ENCODE assay signal across 8 cellular contexts in genomic region chr2:191539068-191539467, GRCh38.
DNase-seq lines count a peak whose midpoint lies in the region; ATAC-seq, FAIRE-seq and TF ChIP-seq lines count a peak whose summit lies in the region.

No MANE protein-coding gene starts in this region.

- no peak for FAIRE-seq in GM12891 (lab: Jason Lieb, UNC)

- H3K4me1 ChIP-seq in hepatocyte (ENCODE audit: insufficient read depth), result peaks cover 4% of the 10 kb centered on the region
- no peaks in the 10 kb centered on the region for H3K4me1 ChIP-seq in uterus

- 19% methylated on average over 2 of the region's 2 CpGs for WGBS in hepatocyte (ENCODE audit: low lambda C conversion rate, missing lambda C conversion rate)

- no peaks in the 10 kb centered on the region for H3K9me2 ChIP-seq in hepatocyte (replicated peaks; ENCODE audit: insufficient read depth)

- ATAC-seq in HG03460 (IDR thresholded peaks at IDR 0.05; ENCODE audit: unreplicated experiment), result no peak

- DNase-seq in NCI-H2196 (lab: John Stamatoyannopoulos, UW; ENCODE audit: unreplicated experiment) (peak; percentile 16), NCI-H2196 treated with DMSO at 0.1 percent for 48 hours (lab: John Stamatoyannopoulos, UW; ENCODE audit: unreplicated experiment) (no peak), hepatocyte (ENCODE audit: low spot score) (peak; percentile 54), GM12891 (ENCODE audit: insufficient read length, low spot score) (no peak), uterus (no peak)
- DNase-seq in activated CD4-positive, alpha-beta T cell treated with anti-CD3 and anti-CD28 coated beads, Interleukin-2, amount 50 U/mL, for 1 hour, result peak; percentile 19

- TF ChIP-seq CTCF in hepatocyte (IDR thresholded peaks at IDR 0.05; ENCODE audit: poor library complexity) (peak; percentile 61), uterus (IDR thresholded peaks at IDR 0.05) (no peak)

- no peak overlapping the region for H2AFZ ChIP-seq in hepatocyte

- H3K27ac ChIP-seq in hepatocyte, result no peak overlapping the region
- no peak overlapping the region for H3K27ac ChIP-seq in uterus

- H3K36me3 ChIP-seq in hepatocyte (replicated peaks; ENCODE audit: insufficient read depth, low read depth), result no peaks in the 10 kb centered on the region
- no peaks in the 10 kb centered on the region for H3K36me3 ChIP-seq in uterus

- no peak overlapping the region for H3K4me2 ChIP-seq in hepatocyte

- H3K27me3 ChIP-seq in hepatocyte (no peaks in the 10 kb centered on the region), uterus (no peaks in the 10 kb centered on the region)

- intact Hi-C loops in uterus (cut with DNase I; ENCODE audit: low total_unique reads), result no loop called here

- H3K9me3 ChIP-seq in hepatocyte (ENCODE audit: low read depth), result no peaks in the 10 kb centered on the region
- H3K9me3 ChIP-seq in uterus, result no peaks in the 10 kb centered on the region

- TF ChIP-seq EP300 in Ishikawa (IDR thresholded peaks at IDR 0.05; ENCODE audit: borderline replicate concordance), result no peak

- H4K20me1 ChIP-seq in hepatocyte (ENCODE audit: insufficient read depth, poor library complexity, severe bottlenecking), result no peaks in the 10 kb centered on the region

- H3K79me2 ChIP-seq in hepatocyte, result no peaks in the 10 kb centered on the region

- no peak overlapping the region for H3K4me3 ChIP-seq in hepatocyte
- no peak overlapping the region for H3K4me3 ChIP-seq in uterus

- TF ChIP-seq POLR2A in GM12891 (IDR thresholded peaks at IDR 0.05; ENCODE audit: low read depth, low read length), result no peak
- no peak for TF ChIP-seq POLR2A in uterus (IDR thresholded peaks at IDR 0.05)

- peak; percentile 29 for TF ChIP-seq RAD21 in Ishikawa (IDR thresholded peaks at IDR 0.05; ENCODE audit: low read depth)

TF ChIP-seq in Ishikawa, 13 proteins besides CTCF, POLR2A, EP300 and RAD21:
- TF ChIP-seq NFIC (IDR thresholded peaks at IDR 0.05), result no peak

TF ChIP-seq in GM12891, 5 proteins besides CTCF, POLR2A, EP300 and RAD21:
- no peak for TF ChIP-seq PAX5 (IDR thresholded peaks at IDR 0.05; ENCODE audit: insufficient read depth, low read length, severe bottlenecking)
- no peak for TF ChIP-seq SPI1 (IDR thresholded peaks at IDR 0.05; ENCODE audit: low read depth, low read length)
- no peak for TF ChIP-seq POU2F2 (IDR thresholded peaks at IDR 0.05; ENCODE audit: low read depth, low read length)
- TF ChIP-seq TAF1 (IDR thresholded peaks at IDR 0.05; ENCODE audit: low read depth, low read length), result no peak
- TF ChIP-seq POLR2AphosphoS5 (IDR thresholded peaks at IDR 0.05; ENCODE audit: low read depth, low read length), result no peak

Comparison
In these comparisons a context has a peak if more than half of its experiments do, and no peak if none do; other contexts are left out.
1. DNase-seq: peak in NCI-H2196 (single experiment), activated CD4-positive, alpha-beta T cell treated with anti-CD3 and anti-CD28 coated beads, Interleukin-2, amount 50 U/mL, for 1 hour (single experiment) and hepatocyte (single experiment); none in NCI-H2196 treated with DMSO at 0.1 percent for 48 hours (single experiment), GM12891 (single experiment) and uterus (0 of 2).